In the genomic region with DNA sequence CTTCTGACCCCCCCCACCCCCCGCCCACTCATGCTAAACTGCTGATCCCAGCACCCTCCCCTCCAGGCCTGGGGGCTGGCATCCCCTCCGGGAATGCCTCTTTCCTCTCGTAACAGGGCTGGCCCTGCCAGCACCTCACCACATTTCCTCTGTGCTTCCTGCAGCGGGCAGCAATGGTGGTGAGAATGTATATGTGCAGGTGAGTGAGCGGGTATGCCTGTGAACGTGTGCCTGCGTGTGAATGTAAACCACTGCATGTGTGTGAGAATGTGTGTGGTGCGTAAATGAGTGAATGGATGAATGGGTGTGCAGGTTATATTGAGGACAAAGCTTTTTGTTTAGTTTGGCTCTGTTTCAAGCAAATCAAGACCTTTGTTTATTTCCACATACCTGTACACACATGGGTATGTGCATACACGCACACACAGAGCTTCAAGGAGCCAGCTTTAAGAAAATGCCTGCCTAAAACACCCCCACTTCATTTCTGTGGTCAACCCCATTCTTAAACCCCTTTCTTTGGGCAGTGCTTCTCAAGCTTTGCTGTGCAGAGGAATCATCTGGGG, we compare ENCODE assay signal across 20 cellular contexts.
DNase-seq lines count a peak whose midpoint lies in the region; ATAC-seq and TF ChIP-seq lines count a peak whose summit lies in the region.
"Had no signal": no experiment of that assay in that cellular context is flagged by ENCODE, and none has a peak within 500 bp of the region (broad histone marks: within the 10 kb centered on the region; RNA-seq: fewer than 3 reads in every experiment).

No MANE protein-coding gene starts in this region.

- H3F3A ChIP-seq in Loucy (ENCODE audit: low read depth) (no peaks in the 10 kb centered on the region), GM23338 (replicated peaks; ENCODE audit: low read depth) (no peaks in the 10 kb centered on the region)

- H3K4me1 ChIP-seq in BLaER1 = peaks cover 32% of the 10 kb centered on the region
- H3K4me1 ChIP-seq in BLaER1 treated with 17β-estradiol and CSF1 and Interleukin-3, amounts not matched to agents 10 nM and 100 nM = peaks cover 12 to 31% (median 20%) of the 10 kb centered on the region in 10 experiments
- H3K4me1 ChIP-seq in Loucy (ENCODE audit: insufficient read depth, low read length, poor library complexity, severe bottlenecking) = peaks cover 24% of the 10 kb centered on the region
- H3K4me1 ChIP-seq in GM23338 (ENCODE audit: insufficient read depth) = no peaks in the 10 kb centered on the region

- H3K4me3 ChIP-seq in BLaER1 = no peak overlapping the region
- H3K4me3 ChIP-seq in BLaER1 treated with 17β-estradiol and CSF1 and Interleukin-3, amounts not matched to agents 10 nM and 100 nM = no peak overlapping the region
- peak overlapping the region; percentile 34 for H3K4me3 ChIP-seq in Loucy (ENCODE audit: low read length, poor library complexity, severe bottlenecking)
- no peak overlapping the region for H3K4me3 ChIP-seq in GM23338

- TF ChIP-seq CTCF in Loucy (conservative IDR thresholded peaks at IDR 0.05; ENCODE audit: low read length) = no peak
- TF ChIP-seq CTCF in GM23338 (conservative IDR thresholded peaks at IDR 0.05; ENCODE audit: low read depth in 2 of 2) = no peak

- ATAC-seq in GM23338 = no peak
- ATAC-seq: SK-N-SH treated with all-trans-retinoic acid at 6 μM for 48 hours had no signal

- peaks cover 3% of the 10 kb centered on the region for H3K36me3 Mint-ChIP-seq in GM23338 (ENCODE audit: low read depth)
- H3K36me3 Mint-ChIP-seq: CD14-positive monocyte had no signal

- H3K4me3 Mint-ChIP-seq in GM23338 = no peak overlapping the region
- H3K4me3 Mint-ChIP-seq: CD14-positive monocyte had no signal

- peak overlapping the region; percentile 20; the same call in 1 of the 2 replicates for H2AFZ ChIP-seq in Loucy (ENCODE audit: low read length)
- no peak overlapping the region for H2AFZ ChIP-seq in GM23338

- H3K9me2 ChIP-seq in Loucy (replicated peaks; ENCODE audit: low read depth, low read length) (no peaks in the 10 kb centered on the region), GM23338 (ENCODE audit: insufficient read depth) (0 out of 2 replicates have a peak, but pooled peaks cover 3% of the 10 kb centered on the region)

- 0 out of 2 replicates have a peak overlapping the region, but pooled peaks have one; percentile 34 for H3K9ac ChIP-seq in BLaER1
- no peak overlapping the region for H3K9ac ChIP-seq in BLaER1 treated with 17β-estradiol and CSF1 and Interleukin-3, amounts not matched to agents 10 nM and 100 nM
- peak overlapping the region; percentile 39 for H3K9ac ChIP-seq in Loucy (ENCODE audit: low read depth, low read length, poor library complexity, severe bottlenecking)

- H3K27me3 Mint-ChIP-seq in GM23338 (ENCODE audit: insufficient read depth, low read depth, poor library complexity) = peaks cover 10% of the 10 kb centered on the region

- H4K20me1 ChIP-seq in BLaER1 = no peaks in the 10 kb centered on the region
- no peaks in the 10 kb centered on the region; a peak in 1 of 22 replicates for H4K20me1 ChIP-seq in BLaER1 treated with 17β-estradiol and CSF1 and Interleukin-3, amounts not matched to agents 10 nM and 100 nM
- H4K20me1 ChIP-seq in Loucy (ENCODE audit: insufficient read depth, low read length, poor library complexity, severe bottlenecking) = no peaks in the 10 kb centered on the region
- H4K20me1 ChIP-seq in GM23338 (replicated peaks; ENCODE audit: insufficient read depth) = no peaks in the 10 kb centered on the region

- H3K4me1 Mint-ChIP-seq in GM23338 = no peaks in the 10 kb centered on the region

- DNase-seq in islet precursor cell = peak; percentile 22
- DNase-seq in NCI-H187 (lab: John Stamatoyannopoulos, UW) = no peak
- DNase-seq in GM23338 (ENCODE audit: low spot score) = no peak
- DNase-seq in OCI-M2 (lab: John Stamatoyannopoulos, UW; ENCODE audit: unreplicated experiment) = no peak
- DNase-seq: ACHN, DMS79 treated with DMSO at 0.1 percent for 48 hours, HCEC 1CT, IMR-90, Kasumi-1, NCI-H1092 treated with DMSO at 0.1 percent for 48 hours, NCI-H2081 treated with DMSO at 0.1 percent for 48 hours, NCI-H774, PC-3, RPMI8226, SHP77 treated with DMSO at 0.1 percent for 48 hours had no signal

- H3K27me3 ChIP-seq in BLaER1 (no peaks in the 10 kb centered on the region), Loucy (ENCODE audit: insufficient read depth, low read length, poor library complexity, severe bottlenecking) (no peaks in the 10 kb centered on the region), GM23338 (ENCODE audit: insufficient read depth) (no peaks in the 10 kb centered on the region)
- no peaks in the 10 kb centered on the region for H3K27me3 ChIP-seq in BLaER1 treated with 17β-estradiol and CSF1 and Interleukin-3, amounts not matched to agents 10 nM and 100 nM

- H3K4me2 ChIP-seq in BLaER1 = peak overlapping the region; percentile 77
- peak overlapping the region in 10 of 11 experiments; percentile 15 to 83 (median 66); a peak in 19 of 22 replicates for H3K4me2 ChIP-seq in BLaER1 treated with 17β-estradiol and CSF1 and Interleukin-3, amounts not matched to agents 10 nM and 100 nM
- peak overlapping the region; percentile 47 for H3K4me2 ChIP-seq in Loucy (ENCODE audit: low read depth, low read length, poor library complexity, severe bottlenecking)
- H3K4me2 ChIP-seq in GM23338 = no peak overlapping the region

- H3K9me3 ChIP-seq in BLaER1 = peaks cover 5% of the 10 kb centered on the region
- peaks cover 7 to 11% (median 9%) of the 10 kb centered on the region in 11 experiments for H3K9me3 ChIP-seq in BLaER1 treated with 17β-estradiol and CSF1 and Interleukin-3, amounts not matched to agents 10 nM and 100 nM (replicated peaks in 1 of 11)
- H3K9me3 ChIP-seq in Loucy (ENCODE audit: insufficient read depth, low read depth, low read length) = no peaks in the 10 kb centered on the region

- no peak overlapping the region for H3K27ac Mint-ChIP-seq in GM23338

- H3K27ac ChIP-seq in BLaER1 = no peak overlapping the region
- H3K27ac ChIP-seq in BLaER1 treated with 17β-estradiol and CSF1 and Interleukin-3, amounts not matched to agents 10 nM and 100 nM = no peak overlapping the region
- no peak overlapping the region for H3K27ac ChIP-seq in GM23338 (ENCODE audit: low read depth)

- H3K36me3 ChIP-seq in BLaER1 (no peaks in the 10 kb centered on the region), Loucy (ENCODE audit: insufficient read depth, low read length) (no peaks in the 10 kb centered on the region), GM23338 (ENCODE audit: insufficient read depth) (no peaks in the 10 kb centered on the region)
- H3K36me3 ChIP-seq in BLaER1 treated with 17β-estradiol and CSF1 and Interleukin-3, amounts not matched to agents 10 nM and 100 nM = no peaks in the 10 kb centered on the region

- peaks cover 6% of the 10 kb centered on the region for H3K9me3 Mint-ChIP-seq in GM23338

- no peaks in the 10 kb centered on the region for H3K79me2 ChIP-seq in Loucy (ENCODE audit: insufficient read depth, low read length)
- no peaks in the 10 kb centered on the region for H3K79me2 ChIP-seq in GM23338 (replicated peaks; ENCODE audit: insufficient read depth)

TF ChIP-seq in GM23338, 12 proteins besides CTCF, POLR2A, EP300 and RAD21 (continues in another document):
- no peak for TF ChIP-seq NANOG (IDR thresholded peaks at IDR 0.05; ENCODE audit: borderline replicate concordance)
- no peak for TF ChIP-seq ZNF331 (CRISPR knock-in tag; IDR thresholded peaks at IDR 0.05; ENCODE audit: low read depth)

Comparison
In these comparisons a context has a peak if more than half of its experiments do, and no peak if none do; other contexts are left out.
1. H3K9ac ChIP-seq: peak in BLaER1 (single experiment) and Loucy (single experiment); none in BLaER1 treated with 17β-estradiol and CSF1 and Interleukin-3, amounts not matched to agents 10 nM and 100 nM (0 of 11).